Comparison of ENCODE assay signal across 1 cellular context in the genomic region with DNA sequence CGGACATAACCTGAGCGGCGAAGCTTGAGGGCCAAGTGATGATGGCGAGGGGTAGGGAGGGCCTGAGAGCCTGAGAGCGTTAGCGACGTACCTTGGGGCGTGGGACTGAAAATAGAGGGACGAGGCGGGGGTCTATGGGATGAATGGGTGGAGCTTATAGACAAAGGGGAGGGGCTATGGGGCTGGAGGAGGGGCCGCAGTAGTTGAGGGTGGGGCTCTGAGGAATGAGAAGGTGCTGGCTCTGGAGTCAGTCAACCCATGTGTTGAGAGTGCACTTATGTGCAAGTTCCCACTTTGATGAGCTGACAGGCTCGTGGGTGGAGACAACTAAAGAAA.
TF ChIP-seq lines count a peak whose summit lies in the region.

No MANE protein-coding gene starts in this region.

TF ChIP-seq in H1, 55 proteins besides CTCF, POLR2A, EP300 and RAD21:
- TF ChIP-seq POU5F1 (IDR thresholded peaks at IDR 0.05; ENCODE audit: low read depth, low read length): no peak
- TF ChIP-seq KDM1A (IDR thresholded peaks at IDR 0.05; ENCODE audit: borderline replicate concordance, low read length): no peak
- TF ChIP-seq SP1 (IDR thresholded peaks at IDR 0.05; ENCODE audit: low read depth, low read length): no peak
- no peak for TF ChIP-seq SP4 (IDR thresholded peaks at IDR 0.05; ENCODE audit: low read length)
- no peak for TF ChIP-seq CBX5 (IDR thresholded peaks at IDR 0.05; ENCODE audit: low read depth, low read length)
- TF ChIP-seq RBBP5 (IDR thresholded peaks at IDR 0.05; ENCODE audit: borderline replicate concordance, low read depth, low read length): no peak
- TF ChIP-seq, protein P1, sequence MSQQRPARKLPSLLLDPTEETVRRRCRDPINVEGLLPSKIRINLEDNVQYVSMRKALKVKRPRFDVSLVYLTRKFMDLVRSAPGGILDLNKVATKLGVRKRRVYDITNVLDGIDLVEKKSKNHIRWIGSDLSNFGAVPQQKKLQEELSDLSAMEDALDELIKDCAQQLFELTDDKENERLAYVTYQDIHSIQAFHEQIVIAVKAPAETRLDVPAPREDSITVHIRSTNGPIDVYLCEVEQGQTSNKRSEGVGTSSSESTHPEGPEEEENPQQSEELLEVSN (IDR thresholded peaks at IDR 0.05): no peak
- no peak for TF ChIP-seq TCF12 (IDR thresholded peaks at IDR 0.05; ENCODE audit: low read depth, low read length)
- TF ChIP-seq CBX8 (IDR thresholded peaks at IDR 0.05; ENCODE audit: borderline replicate concordance, low read depth, low read length): no peak
- TF ChIP-seq TAF1 (IDR thresholded peaks at IDR 0.05; ENCODE audit: low read depth, low read length): no peak
- TF ChIP-seq NANOG (IDR thresholded peaks at IDR 0.05; ENCODE audit: insufficient read depth, low read depth, low read length, poor library complexity, severe bottlenecking): no peak
- no peak for TF ChIP-seq RFX5 (IDR thresholded peaks at IDR 0.05; ENCODE audit: borderline replicate concordance, low read depth, low read length)
- TF ChIP-seq, protein P2, sequence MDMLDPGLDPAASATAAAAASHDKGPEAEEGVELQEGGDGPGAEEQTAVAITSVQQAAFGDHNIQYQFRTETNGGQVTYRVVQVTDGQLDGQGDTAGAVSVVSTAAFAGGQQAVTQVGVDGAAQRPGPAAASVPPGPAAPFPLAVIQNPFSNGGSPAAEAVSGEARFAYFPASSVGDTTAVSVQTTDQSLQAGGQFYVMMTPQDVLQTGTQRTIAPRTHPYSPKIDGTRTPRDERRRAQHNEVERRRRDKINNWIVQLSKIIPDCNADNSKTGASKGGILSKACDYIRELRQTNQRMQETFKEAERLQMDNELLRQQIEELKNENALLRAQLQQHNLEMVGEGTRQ (IDR thresholded peaks at IDR 0.05; ENCODE audit: low read length): no peak
- TF ChIP-seq CREB1 (IDR thresholded peaks at IDR 0.05): no peak
- TF ChIP-seq PHF8 (conservative IDR thresholded peaks at IDR 0.05; ENCODE audit: low read depth, low read length): no peak
- no peak for TF ChIP-seq SAP30 (IDR thresholded peaks at IDR 0.05; ENCODE audit: insufficient read depth, insufficient replicate concordance, low read length)
